Comparison of ENCODE assay signal across 1 cellular context in the genomic region with DNA sequence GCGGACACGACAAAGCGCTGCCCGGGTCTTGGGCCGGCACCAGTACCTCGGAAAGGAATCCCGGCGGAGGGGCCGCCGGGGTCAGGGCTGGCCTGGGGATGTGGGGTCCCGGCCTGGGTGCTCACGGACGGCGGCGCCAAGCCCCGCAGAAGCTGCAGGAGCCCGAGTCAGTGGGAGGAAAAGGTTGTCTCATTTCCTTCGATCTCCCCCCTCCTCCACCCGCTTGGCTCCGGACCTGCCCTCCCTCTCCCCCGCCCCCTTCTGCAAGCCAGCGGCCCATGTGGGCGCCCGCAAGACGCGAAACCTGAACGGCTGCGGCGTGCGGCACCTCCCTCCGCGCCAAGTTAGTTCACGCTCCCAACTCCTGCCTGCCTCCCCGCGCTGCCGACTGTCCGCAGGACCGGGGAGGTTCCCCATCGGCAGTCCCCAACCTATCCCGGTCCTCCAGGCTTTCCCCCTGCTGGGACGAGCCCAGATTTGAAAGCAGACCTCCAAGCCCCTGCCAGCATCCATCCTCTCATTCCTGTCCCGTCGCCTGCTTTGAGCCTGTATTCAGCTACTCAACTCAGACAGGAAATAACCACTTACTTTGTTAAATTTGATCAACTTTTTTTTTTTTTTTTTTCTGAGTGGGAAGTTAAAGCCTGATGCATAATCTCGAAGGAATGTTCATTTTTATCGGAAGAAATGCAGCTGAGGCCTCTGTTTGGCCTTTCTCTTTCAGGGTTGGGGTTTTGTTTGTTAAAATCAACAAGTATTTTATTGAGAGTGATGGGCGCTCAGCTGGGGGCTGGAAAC.
A peak's percentile ranks its signal among the peaks of the same experiment; 100 is the strongest.
TF ChIP-seq lines count a peak whose summit lies in the region.

EVA1A (minus strand) TSS at position 172 of the 798 bp plus-strand sequence. CDS start 42,799 bp downstream, outside the sequence.

TF ChIP-seq in HepG2, 621 proteins besides CTCF, POLR2A, EP300 and RAD21 (continued from another document and continues in another):
- TF ChIP-seq, protein P1, sequence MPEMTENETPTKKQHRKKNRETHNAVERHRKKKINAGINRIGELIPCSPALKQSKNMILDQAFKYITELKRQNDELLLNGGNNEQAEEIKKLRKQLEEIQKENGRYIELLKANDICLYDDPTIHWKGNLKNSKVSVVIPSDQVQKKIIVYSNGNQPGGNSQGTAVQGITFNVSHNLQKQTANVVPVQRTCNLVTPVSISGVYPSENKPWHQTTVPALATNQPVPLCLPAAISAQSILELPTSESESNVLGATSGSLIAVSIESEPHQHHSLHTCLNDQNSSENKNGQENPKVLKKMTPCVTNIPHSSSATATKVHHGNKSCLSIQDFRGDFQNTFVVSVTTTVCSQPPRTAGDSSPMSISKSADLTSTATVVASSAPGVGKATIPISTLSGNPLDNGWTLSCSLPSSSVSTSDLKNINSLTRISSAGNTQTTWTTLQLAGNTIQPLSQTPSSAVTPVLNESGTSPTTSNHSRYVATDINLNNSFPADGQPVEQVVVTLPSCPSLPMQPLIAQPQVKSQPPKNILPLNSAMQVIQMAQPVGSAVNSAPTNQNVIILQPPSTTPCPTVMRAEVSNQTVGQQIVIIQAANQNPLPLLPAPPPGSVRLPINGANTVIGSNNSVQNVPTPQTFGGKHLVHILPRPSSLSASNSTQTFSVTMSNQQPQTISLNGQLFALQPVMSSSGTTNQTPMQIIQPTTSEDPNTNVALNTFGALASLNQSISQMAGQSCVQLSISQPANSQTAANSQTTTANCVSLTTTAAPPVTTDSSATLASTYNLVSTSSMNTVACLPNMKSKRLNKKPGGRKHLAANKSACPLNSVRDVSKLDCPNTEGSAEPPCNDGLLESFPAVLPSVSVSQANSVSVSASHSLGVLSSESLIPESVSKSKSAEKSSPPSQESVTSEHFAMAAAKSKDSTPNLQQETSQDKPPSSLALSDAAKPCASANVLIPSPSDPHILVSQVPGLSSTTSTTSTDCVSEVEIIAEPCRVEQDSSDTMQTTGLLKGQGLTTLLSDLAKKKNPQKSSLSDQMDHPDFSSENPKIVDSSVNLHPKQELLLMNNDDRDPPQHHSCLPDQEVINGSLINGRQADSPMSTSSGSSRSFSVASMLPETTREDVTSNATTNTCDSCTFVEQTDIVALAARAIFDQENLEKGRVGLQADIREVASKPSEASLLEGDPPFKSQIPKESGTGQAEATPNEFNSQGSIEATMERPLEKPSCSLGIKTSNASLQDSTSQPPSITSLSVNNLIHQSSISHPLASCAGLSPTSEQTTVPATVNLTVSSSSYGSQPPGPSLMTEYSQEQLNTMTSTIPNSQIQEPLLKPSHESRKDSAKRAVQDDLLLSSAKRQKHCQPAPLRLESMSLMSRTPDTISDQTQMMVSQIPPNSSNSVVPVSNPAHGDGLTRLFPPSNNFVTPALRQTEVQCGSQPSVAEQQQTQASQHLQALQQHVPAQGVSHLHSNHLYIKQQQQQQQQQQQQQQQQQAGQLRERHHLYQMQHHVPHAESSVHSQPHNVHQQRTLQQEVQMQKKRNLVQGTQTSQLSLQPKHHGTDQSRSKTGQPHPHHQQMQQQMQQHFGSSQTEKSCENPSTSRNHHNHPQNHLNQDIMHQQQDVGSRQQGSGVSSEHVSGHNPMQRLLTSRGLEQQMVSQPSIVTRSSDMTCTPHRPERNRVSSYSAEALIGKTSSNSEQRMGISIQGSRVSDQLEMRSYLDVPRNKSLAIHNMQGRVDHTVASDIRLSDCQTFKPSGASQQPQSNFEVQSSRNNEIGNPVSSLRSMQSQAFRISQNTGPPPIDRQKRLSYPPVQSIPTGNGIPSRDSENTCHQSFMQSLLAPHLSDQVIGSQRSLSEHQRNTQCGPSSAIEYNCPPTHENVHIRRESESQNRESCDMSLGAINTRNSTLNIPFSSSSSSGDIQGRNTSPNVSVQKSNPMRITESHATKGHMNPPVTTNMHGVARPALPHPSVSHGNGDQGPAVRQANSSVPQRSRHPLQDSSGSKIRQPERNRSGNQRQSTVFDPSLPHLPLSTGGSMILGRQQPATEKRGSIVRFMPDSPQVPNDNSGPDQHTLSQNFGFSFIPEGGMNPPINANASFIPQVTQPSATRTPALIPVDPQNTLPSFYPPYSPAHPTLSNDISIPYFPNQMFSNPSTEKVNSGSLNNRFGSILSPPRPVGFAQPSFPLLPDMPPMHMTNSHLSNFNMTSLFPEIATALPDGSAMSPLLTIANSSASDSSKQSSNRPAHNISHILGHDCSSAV (CRISPR knock-in tag; IDR thresholded peaks at IDR 0.05; ENCODE audit: borderline replicate concordance), result no peak
- TF ChIP-seq SMAD9 (CRISPR knock-in tag; IDR thresholded peaks at IDR 0.05) (no peak), ZKSCAN5 (CRISPR knock-in tag; IDR thresholded peaks at IDR 0.05) (no peak; the same call in 1 of the 2 replicates), SP5 (CRISPR knock-in tag; IDR thresholded peaks at IDR 0.05; ENCODE audit: borderline replicate concordance, low read depth) (peak; percentile 82), ZNF670 (CRISPR knock-in tag; IDR thresholded peaks at IDR 0.05; ENCODE audit: borderline replicate concordance) (no peak; the same call in 1 of the 2 replicates), ZNF430 (CRISPR knock-in tag; IDR thresholded peaks at IDR 0.05) (0 out of 2 replicates have a peak, but pooled peaks have one; percentile 17), ZNF446 (CRISPR knock-in tag; IDR thresholded peaks at IDR 0.05) (no peak), KLF12 (CRISPR knock-in tag; IDR thresholded peaks at IDR 0.05; ENCODE audit: borderline replicate concordance) (no peak), PHF20 (CRISPR knock-in tag; IDR thresholded peaks at IDR 0.05) (peak; percentile 59), BRD4 (CRISPR knock-in tag; IDR thresholded peaks at IDR 0.05) (no peak; the same call in 1 of the 2 replicates), WIZ (CRISPR knock-in tag; IDR thresholded peaks at IDR 0.05) (0 out of 2 replicates have a peak, but pooled peaks have one; percentile 27), NCOA1 (CRISPR knock-in tag; IDR thresholded peaks at IDR 0.05) (no peak), ZNF816 (CRISPR knock-in tag; IDR thresholded peaks at IDR 0.05; ENCODE audit: borderline replicate concordance) (no peak), MTERF4 (CRISPR knock-in tag; IDR thresholded peaks at IDR 0.05) (peak; percentile 9; the same call in 1 of the 2 replicates), ZNF782 (CRISPR knock-in tag; IDR thresholded peaks at IDR 0.05; ENCODE audit: borderline replicate concordance) (no peak; the same call in 1 of the 2 replicates), ZMYM2 (CRISPR knock-in tag; IDR thresholded peaks at IDR 0.05) (no peak), JDP2 (CRISPR knock-in tag; IDR thresholded peaks at IDR 0.05; ENCODE audit: borderline replicate concordance) (no peak), ZBTB10 (CRISPR knock-in tag; IDR thresholded peaks at IDR 0.05; ENCODE audit: borderline replicate concordance) (no peak), RBM39 (IDR thresholded peaks at IDR 0.05; ENCODE audit: low read depth, low read length, poor library complexity, severe bottlenecking) (peak; percentile 86), ZNF678 (CRISPR knock-in tag; IDR thresholded peaks at IDR 0.05) (peak; percentile 4; the same call in 1 of the 2 replicates), HNF4G (IDR thresholded peaks at IDR 0.05; ENCODE audit: borderline replicate concordance, low read depth, low read length) (no peak), HNF4G (CRISPR knock-in tag; IDR thresholded peaks at IDR 0.05; ENCODE audit: borderline replicate concordance, low read depth) (peak; percentile 48; the same call in 1 of the 2 replicates), POLR2AphosphoS5 (IDR thresholded peaks at IDR 0.05; ENCODE audit: low read depth, low read length) (peak; percentile 70), ZNF205 (CRISPR knock-in tag; IDR thresholded peaks at IDR 0.05) (no peak), KLF15 (CRISPR knock-in tag; IDR thresholded peaks at IDR 0.05; ENCODE audit: borderline replicate concordance) (no peak; the same call in 1 of the 2 replicates)
- TF ChIP-seq, protein P2, sequence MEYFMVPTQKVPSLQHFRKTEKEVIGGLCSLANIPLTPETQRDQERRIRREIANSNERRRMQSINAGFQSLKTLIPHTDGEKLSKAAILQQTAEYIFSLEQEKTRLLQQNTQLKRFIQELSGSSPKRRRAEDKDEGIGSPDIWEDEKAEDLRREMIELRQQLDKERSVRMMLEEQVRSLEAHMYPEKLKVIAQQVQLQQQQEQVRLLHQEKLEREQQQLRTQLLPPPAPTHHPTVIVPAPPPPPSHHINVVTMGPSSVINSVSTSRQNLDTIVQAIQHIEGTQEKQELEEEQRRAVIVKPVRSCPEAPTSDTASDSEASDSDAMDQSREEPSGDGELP (IDR thresholded peaks at IDR 0.05; ENCODE audit: borderline replicate concordance, low read depth), result peak; percentile 69; the same call in 1 of the 2 replicates
- TF ChIP-seq, protein P3, sequence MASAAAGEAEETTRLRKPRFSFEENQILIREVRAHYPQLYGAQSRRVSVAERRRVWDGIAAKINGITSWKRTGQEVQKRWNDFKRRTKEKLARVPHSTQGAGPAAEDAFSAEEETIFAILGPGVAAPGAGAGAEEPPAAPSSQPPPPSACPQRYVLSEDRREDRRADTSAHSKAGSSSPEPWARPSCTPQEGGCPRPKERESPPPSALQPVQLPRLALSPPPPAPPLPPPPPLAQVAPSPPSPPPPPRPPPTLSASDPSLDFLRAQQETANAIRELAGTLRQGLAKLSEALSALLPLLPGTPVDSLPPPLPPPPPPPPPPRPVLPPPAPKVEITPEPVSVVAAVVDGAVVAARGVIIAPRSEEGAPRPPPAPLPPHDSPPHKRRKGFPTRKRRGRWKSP (CRISPR knock-in tag; IDR thresholded peaks at IDR 0.05), result no peak
- TF ChIP-seq, protein P4, sequence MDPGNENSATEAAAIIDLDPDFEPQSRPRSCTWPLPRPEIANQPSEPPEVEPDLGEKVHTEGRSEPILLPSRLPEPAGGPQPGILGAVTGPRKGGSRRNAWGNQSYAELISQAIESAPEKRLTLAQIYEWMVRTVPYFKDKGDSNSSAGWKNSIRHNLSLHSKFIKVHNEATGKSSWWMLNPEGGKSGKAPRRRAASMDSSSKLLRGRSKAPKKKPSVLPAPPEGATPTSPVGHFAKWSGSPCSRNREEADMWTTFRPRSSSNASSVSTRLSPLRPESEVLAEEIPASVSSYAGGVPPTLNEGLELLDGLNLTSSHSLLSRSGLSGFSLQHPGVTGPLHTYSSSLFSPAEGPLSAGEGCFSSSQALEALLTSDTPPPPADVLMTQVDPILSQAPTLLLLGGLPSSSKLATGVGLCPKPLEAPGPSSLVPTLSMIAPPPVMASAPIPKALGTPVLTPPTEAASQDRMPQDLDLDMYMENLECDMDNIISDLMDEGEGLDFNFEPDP (CRISPR knock-in tag; conservative IDR thresholded peaks at IDR 0.05), result no peak
- TF ChIP-seq, protein P5, sequence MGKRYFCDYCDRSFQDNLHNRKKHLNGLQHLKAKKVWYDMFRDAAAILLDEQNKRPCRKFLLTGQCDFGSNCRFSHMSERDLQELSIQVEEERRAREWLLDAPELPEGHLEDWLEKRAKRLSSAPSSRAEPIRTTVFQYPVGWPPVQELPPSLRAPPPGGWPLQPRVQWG (CRISPR knock-in tag; IDR thresholded peaks at IDR 0.05; ENCODE audit: borderline replicate concordance, low read depth), result no peak
